In genomic region chr6:89952696-89953095, GRCh38 we compare ENCODE assay signal across 9 cellular contexts. TPM values are rescaled to one million over a fixed set of nuclear protein-coding genes. Genes with fewer than 3 reads are reported as not detected.
A peak's percentile ranks its signal among the peaks of the same experiment; 100 is the strongest.
DNase-seq lines count a peak whose midpoint lies in the region; ATAC-seq and TF ChIP-seq lines count a peak whose summit lies in the region.
"Had no signal": no experiment of that assay in that cellular context is flagged by ENCODE, and none has a peak within 500 bp of the region (broad histone marks: within the 10 kb centered on the region; RNA-seq: fewer than 3 reads in every experiment).

No MANE protein-coding gene starts in this region.

- ATAC-seq in foreskin keratinocyte = peak; percentile 60

- H3K27me3 ChIP-seq in AG04450 (ENCODE audit: control insufficient read depth, insufficient read depth, low read length) (no peaks in the 10 kb centered on the region), Loucy (ENCODE audit: insufficient read depth, low read length, poor library complexity, severe bottlenecking) (no peaks in the 10 kb centered on the region), foreskin keratinocyte (no peaks in the 10 kb centered on the region), spleen (replicated peaks in 1 of 7) (no peaks in the 10 kb centered on the region), H7 (ENCODE audit: control insufficient read depth, insufficient read depth, low read length) (no peaks in the 10 kb centered on the region)

- no peaks in the 10 kb centered on the region for H3K79me2 ChIP-seq in Loucy (ENCODE audit: insufficient read depth, low read length)

- H3F3A ChIP-seq in Loucy (ENCODE audit: low read depth) = no peaks in the 10 kb centered on the region; the same call in 1 of the 2 replicates

- H3K4me1 ChIP-seq in Loucy (ENCODE audit: insufficient read depth, low read length, poor library complexity, severe bottlenecking) (peaks cover 33% of the 10 kb centered on the region), foreskin keratinocyte (peaks cover 32% of the 10 kb centered on the region), spleen (peaks cover 6 to 49% (median 25%) of the 10 kb centered on the region in 6 donors)

- 23 to 44% (median 31%) methylated on average over 4 of the region's 4 CpGs for WGBS in spleen, 5 donors

- no peak overlapping the region for H3K27ac ChIP-seq in AG04450 (ENCODE audit: low read depth, low read length)
- H3K27ac ChIP-seq in foreskin keratinocyte = no peak overlapping the region
- H3K27ac ChIP-seq in spleen = peak overlapping the region in 4 of 8 donors; percentile 39 to 70 (median 48)

- TF ChIP-seq POLR2A in spleen (IDR thresholded peaks at IDR 0.05) = no peak

- DNase-seq in AG04450 (ENCODE audit: low read depth, low spot score) (peak; percentile 24), foreskin keratinocyte (peak; percentile 94 to 95), spleen (no peak), ureter (ENCODE audit: low spot score) (no peak), NCI-H2029 treated with DMSO at 0.1 percent for 48 hours (lab: John Stamatoyannopoulos, UW) (no peak), H7 (no peak)
- peak; percentile 13 for DNase-seq in activated CD8-positive, alpha-beta memory T cell treated with anti-CD3 and anti-CD28 coated beads, Interleukin-2, amount 50 U/mL, for 24 hours (ENCODE audit: extremely low read depth)
- DNase-seq: kidney glomerular epithelial cell had no signal

- peak overlapping the region; percentile 63 for H3K4me2 ChIP-seq in Loucy (ENCODE audit: low read depth, low read length, poor library complexity, severe bottlenecking)

- no peaks in the 10 kb centered on the region for H3K9me2 ChIP-seq in Loucy (replicated peaks; ENCODE audit: low read depth, low read length)

- intact Hi-C loops in spleen (cut with DNase I; ENCODE audit: low total_unique reads) = no loop called here

- peaks cover 10% of the 10 kb centered on the region for H4K20me1 ChIP-seq in Loucy (ENCODE audit: insufficient read depth, low read length, poor library complexity, severe bottlenecking)

- no peak overlapping the region for H2AFZ ChIP-seq in Loucy (ENCODE audit: low read length)

- H3K9ac ChIP-seq in Loucy (ENCODE audit: low read depth, low read length, poor library complexity, severe bottlenecking) = no peak overlapping the region

- H3K9me3 ChIP-seq in AG04450 (ENCODE audit: control insufficient read depth, insufficient read depth, low read length) (peaks cover 7% of the 10 kb centered on the region; the same call in 1 of the 2 replicates), Loucy (ENCODE audit: insufficient read depth, low read depth, low read length) (no peaks in the 10 kb centered on the region), spleen (no peaks in the 10 kb centered on the region)

- no peak for TF ChIP-seq CTCF in AG04450 (IDR thresholded peaks at IDR 0.05; ENCODE audit: low read depth, low read length)
- no peak for TF ChIP-seq CTCF in Loucy (conservative IDR thresholded peaks at IDR 0.05; ENCODE audit: low read length)
- no peak for TF ChIP-seq CTCF in foreskin keratinocyte (conservative IDR thresholded peaks at IDR 0.05)
- TF ChIP-seq CTCF in spleen (IDR thresholded peaks at IDR 0.05 in 8 of 11, conservative IDR thresholded peaks at IDR 0.05 in 3 of 11) = no peak

- H3K4me3 ChIP-seq in AG04450 (ENCODE audit: low read depth, low read length) (no peak overlapping the region), Loucy (ENCODE audit: low read length, poor library complexity, severe bottlenecking) (peak overlapping the region; percentile 39), spleen (no peak overlapping the region), H7 (ENCODE audit: insufficient read depth, low read depth, low read length) (no peak overlapping the region)

- H3K36me3 ChIP-seq in Loucy (ENCODE audit: insufficient read depth, low read length) (peaks cover 30% of the 10 kb centered on the region; the same call in 1 of the 2 replicates), spleen (peaks cover 0 to 42% (median 15%) of the 10 kb centered on the region in 6 donors), H7 (replicated peaks; ENCODE audit: control insufficient read depth, insufficient read depth, low read length) (no peaks in the 10 kb centered on the region)

- POLR2A ChIA-PET in AG04450 (lab: Yijun Ruan, JAX) = no interaction called here

- CTCF ChIA-PET in AG04450 (lab: Charles Lee) = interaction anchor here (0.8 to 3.0 kb wide), 2 partner anchors 12 to 527 kb away, joined by 3 to 15 read pairs; no protein-coding TSS in a partner anchor

RNA-seq across cellular contexts. Expression of gene GJA10, which starts 58.4 kb away (rescaled TPM):
- polyA plus RNA-seq in AG04450 (2011; rRNA removed) = not detected in 2 replicates
- polyA minus RNA-seq in AG04450 (2011; rRNA and poly(A)+ RNA removed) = not detected in 2 replicates
- not detected in 2 replicates for total RNA-seq in foreskin keratinocyte
- polyA plus RNA-seq in foreskin keratinocyte = not detected in 2 replicates
- not detected for total RNA-seq in spleen
- polyA plus RNA-seq in spleen = not detected
- not detected for total RNA-seq in ureter
- total RNA-seq in H7 (2014; rRNA removed; shearing (Covaris generic)) = 0.28 TPM in 1 of 2 replicates, not detected in the other

Comparison
In these comparisons a context has a peak if more than half of its experiments do, and no peak if none do; other contexts are left out.
1. DNase-seq: peak in AG04450 (single experiment), activated CD8-positive, alpha-beta memory T cell treated with anti-CD3 and anti-CD28 coated beads, Interleukin-2, amount 50 U/mL, for 24 hours (single experiment) and foreskin keratinocyte (2 of 2); none in spleen (single experiment), ureter (single experiment), NCI-H2029 treated with DMSO at 0.1 percent for 48 hours (single experiment) and H7 (single experiment).